In the genomic region with DNA sequence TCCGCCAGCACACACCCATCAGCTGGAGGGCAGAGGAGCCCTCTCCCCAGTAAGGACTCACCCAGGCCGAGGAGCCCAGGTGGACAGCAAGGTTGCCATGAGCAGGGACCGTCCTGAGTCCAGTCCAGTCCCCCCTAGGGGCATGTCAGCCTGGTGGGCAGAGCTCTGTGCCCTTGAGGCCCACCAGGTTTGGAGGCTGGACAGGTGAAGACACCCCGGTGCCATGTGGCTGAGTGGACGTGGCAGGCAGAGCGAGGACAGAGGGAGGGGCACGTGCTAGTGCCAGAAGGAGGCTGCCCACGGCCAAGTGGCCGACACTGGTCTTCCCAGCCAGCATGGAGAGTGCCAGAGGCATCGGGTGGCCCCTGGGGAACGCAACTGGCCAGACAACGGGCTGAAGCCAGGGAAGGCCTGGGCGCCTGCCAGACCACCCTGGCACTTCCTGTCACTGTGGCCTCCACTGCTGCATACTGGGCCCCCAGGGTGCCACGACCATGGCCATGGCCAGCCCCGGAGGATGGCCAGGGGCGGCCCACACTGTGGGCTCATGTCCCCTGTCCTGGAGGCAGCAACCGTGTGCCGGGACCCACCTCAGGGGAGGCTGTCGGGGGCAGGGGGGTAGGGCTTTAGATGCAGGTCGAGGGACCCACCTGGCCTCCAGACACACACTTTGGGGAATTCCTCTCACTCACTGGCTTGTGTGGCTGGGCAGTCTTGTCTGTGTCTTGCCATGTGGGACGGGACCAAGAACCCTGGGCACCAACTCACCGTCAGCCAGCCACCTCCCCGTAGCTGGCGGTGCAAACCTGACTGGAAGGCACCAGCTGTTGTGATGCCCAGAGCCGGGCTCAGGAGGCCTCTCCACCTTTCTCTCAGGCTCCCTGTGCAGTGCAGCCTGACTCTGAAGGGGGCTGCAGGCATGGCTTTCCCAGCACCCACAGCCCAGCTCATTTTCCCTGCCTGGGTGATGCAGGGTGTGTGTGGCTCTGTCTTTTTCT, we compare ENCODE assay signal across 3 cellular contexts.
TF ChIP-seq lines count a peak whose summit lies in the region.

No MANE protein-coding gene starts in this region.

TF ChIP-seq in A549, 52 proteins besides CTCF, POLR2A, EP300 and RAD21:
- TF ChIP-seq HOXB5 (CRISPR knock-in tag; IDR thresholded peaks at IDR 0.05), result no peak
- TF ChIP-seq NPAS2 (CRISPR knock-in tag; IDR thresholded peaks at IDR 0.05; ENCODE audit: borderline replicate concordance), result no peak
- no peak for TF ChIP-seq NR3C1 (IDR thresholded peaks at IDR 0.05)
- TF ChIP-seq TP53 (CRISPR knock-in tag; IDR thresholded peaks at IDR 0.05), result no peak
- TF ChIP-seq HOXA7 (CRISPR knock-in tag; IDR thresholded peaks at IDR 0.05), result no peak
- TF ChIP-seq RFX5 (IDR thresholded peaks at IDR 0.05), result no peak

TF ChIP-seq in IMR-90, 13 proteins besides CTCF, POLR2A, EP300 and RAD21:
- TF ChIP-seq CHD1 (IDR thresholded peaks at IDR 0.05; ENCODE audit: low read depth, low read length), result no peak
- TF ChIP-seq, protein P1, sequence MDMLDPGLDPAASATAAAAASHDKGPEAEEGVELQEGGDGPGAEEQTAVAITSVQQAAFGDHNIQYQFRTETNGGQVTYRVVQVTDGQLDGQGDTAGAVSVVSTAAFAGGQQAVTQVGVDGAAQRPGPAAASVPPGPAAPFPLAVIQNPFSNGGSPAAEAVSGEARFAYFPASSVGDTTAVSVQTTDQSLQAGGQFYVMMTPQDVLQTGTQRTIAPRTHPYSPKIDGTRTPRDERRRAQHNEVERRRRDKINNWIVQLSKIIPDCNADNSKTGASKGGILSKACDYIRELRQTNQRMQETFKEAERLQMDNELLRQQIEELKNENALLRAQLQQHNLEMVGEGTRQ (IDR thresholded peaks at IDR 0.05; ENCODE audit: low read depth, low read length), result no peak
- TF ChIP-seq RFX5 (IDR thresholded peaks at IDR 0.05; ENCODE audit: low read depth, low read length), result no peak
- TF ChIP-seq, protein P2, sequence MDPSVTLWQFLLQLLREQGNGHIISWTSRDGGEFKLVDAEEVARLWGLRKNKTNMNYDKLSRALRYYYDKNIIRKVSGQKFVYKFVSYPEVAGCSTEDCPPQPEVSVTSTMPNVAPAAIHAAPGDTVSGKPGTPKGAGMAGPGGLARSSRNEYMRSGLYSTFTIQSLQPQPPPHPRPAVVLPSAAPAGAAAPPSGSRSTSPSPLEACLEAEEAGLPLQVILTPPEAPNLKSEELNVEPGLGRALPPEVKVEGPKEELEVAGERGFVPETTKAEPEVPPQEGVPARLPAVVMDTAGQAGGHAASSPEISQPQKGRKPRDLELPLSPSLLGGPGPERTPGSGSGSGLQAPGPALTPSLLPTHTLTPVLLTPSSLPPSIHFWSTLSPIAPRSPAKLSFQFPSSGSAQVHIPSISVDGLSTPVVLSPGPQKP (IDR thresholded peaks at IDR 0.05; ENCODE audit: borderline replicate concordance, low read depth, low read length), result no peak
- TF ChIP-seq MAFK (IDR thresholded peaks at IDR 0.05; ENCODE audit: low read depth, low read length), result no peak
- no peak for TF ChIP-seq SMC3 (IDR thresholded peaks at IDR 0.05; ENCODE audit: low read depth, low read length)
- TF ChIP-seq MAZ (IDR thresholded peaks at IDR 0.05; ENCODE audit: borderline replicate concordance, low read depth, low read length), result no peak
- no peak for TF ChIP-seq BHLHE40 (IDR thresholded peaks at IDR 0.05; ENCODE audit: low read depth, low read length)
- TF ChIP-seq MXI1 (IDR thresholded peaks at IDR 0.05; ENCODE audit: borderline replicate concordance, low read depth, low read length), result no peak
- no peak for TF ChIP-seq FOS (IDR thresholded peaks at IDR 0.05; ENCODE audit: low read depth, low read length)
- no peak for TF ChIP-seq CEBPB (IDR thresholded peaks at IDR 0.05; ENCODE audit: low read depth, low read length)
- no peak for TF ChIP-seq RCOR1 (IDR thresholded peaks at IDR 0.05; ENCODE audit: insufficient replicate concordance, low read length)
- no peak for TF ChIP-seq NFE2L2 (IDR thresholded peaks at IDR 0.05; ENCODE audit: low read depth, low read length)

TF ChIP-seq in GM23338, 12 proteins besides CTCF, POLR2A, EP300 and RAD21:
- no peak for TF ChIP-seq JUNB (IDR thresholded peaks at IDR 0.05; ENCODE audit: unreplicated experiment)
- TF ChIP-seq STAT1 (IDR thresholded peaks at IDR 0.05; ENCODE audit: unreplicated experiment), result no peak
- TF ChIP-seq, protein P3, sequence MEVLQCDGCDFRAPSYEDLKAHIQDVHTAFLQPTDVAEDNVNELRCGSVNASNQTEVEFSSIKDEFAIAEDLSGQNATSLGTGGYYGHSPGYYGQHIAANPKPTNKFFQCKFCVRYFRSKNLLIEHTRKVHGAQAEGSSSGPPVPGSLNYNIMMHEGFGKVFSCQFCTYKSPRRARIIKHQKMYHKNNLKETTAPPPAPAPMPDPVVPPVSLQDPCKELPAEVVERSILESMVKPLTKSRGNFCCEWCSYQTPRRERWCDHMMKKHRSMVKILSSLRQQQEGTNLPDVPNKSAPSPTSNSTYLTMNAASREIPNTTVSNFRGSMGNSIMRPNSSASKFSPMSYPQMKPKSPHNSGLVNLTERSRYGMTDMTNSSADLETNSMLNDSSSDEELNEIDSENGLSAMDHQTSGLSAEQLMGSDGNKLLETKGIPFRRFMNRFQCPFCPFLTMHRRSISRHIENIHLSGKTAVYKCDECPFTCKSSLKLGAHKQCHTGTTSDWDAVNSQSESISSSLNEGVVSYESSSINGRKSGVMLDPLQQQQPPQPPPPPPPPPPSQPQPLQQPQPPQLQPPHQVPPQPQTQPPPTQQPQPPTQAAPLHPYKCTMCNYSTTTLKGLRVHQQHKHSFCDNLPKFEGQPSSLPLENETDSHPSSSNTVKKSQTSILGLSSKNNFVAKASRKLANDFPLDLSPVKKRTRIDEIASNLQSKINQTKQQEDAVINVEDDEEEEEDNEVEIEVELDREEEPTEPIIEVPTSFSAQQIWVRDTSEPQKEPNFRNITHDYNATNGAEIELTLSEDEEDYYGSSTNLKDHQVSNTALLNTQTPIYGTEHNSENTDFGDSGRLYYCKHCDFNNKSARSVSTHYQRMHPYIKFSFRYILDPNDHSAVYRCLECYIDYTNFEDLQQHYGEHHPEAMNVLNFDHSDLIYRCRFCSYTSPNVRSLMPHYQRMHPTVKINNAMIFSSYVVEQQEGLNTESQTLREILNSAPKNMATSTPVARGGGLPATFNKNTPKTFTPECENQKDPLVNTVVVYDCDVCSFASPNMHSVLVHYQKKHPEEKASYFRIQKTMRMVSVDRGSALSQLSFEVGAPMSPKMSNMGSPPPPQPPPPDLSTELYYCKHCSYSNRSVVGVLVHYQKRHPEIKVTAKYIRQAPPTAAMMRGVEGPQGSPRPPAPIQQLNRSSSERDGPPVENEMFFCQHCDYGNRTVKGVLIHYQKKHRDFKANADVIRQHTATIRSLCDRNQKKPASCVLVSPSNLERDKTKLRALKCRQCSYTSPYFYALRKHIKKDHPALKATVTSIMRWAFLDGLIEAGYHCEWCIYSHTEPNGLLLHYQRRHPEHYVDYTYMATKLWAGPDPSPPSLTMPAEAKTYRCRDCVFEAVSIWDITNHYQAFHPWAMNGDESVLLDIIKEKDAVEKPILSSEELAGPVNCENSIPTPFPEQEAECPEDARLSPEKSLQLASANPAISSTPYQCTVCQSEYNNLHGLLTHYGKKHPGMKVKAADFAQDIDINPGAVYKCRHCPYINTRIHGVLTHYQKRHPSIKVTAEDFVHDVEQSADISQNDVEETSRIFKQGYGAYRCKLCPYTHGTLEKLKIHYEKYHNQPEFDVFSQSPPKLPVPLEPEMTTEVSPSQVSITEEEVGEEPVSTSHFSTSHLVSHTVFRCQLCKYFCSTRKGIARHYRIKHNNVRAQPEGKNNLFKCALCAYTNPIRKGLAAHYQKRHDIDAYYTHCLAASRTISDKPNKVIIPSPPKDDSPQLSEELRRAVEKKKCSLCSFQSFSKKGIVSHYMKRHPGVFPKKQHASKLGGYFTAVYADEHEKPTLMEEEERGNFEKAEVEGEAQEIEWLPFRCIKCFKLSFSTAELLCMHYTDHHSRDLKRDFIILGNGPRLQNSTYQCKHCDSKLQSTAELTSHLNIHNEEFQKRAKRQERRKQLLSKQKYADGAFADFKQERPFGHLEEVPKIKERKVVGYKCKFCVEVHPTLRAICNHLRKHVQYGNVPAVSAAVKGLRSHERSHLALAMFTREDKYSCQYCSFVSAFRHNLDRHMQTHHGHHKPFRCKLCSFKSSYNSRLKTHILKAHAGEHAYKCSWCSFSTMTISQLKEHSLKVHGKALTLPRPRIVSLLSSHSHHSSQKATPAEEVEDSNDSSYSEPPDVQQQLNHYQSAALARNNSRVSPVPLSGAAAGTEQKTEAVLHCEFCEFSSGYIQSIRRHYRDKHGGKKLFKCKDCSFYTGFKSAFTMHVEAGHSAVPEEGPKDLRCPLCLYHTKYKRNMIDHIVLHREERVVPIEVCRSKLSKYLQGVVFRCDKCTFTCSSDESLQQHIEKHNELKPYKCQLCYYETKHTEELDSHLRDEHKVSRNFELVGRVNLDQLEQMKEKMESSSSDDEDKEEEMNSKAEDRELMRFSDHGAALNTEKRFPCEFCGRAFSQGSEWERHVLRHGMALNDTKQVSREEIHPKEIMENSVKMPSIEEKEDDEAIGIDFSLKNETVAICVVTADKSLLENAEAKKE (CRISPR knock-in tag; IDR thresholded peaks at IDR 0.05), result no peak
- TF ChIP-seq, protein P4, sequence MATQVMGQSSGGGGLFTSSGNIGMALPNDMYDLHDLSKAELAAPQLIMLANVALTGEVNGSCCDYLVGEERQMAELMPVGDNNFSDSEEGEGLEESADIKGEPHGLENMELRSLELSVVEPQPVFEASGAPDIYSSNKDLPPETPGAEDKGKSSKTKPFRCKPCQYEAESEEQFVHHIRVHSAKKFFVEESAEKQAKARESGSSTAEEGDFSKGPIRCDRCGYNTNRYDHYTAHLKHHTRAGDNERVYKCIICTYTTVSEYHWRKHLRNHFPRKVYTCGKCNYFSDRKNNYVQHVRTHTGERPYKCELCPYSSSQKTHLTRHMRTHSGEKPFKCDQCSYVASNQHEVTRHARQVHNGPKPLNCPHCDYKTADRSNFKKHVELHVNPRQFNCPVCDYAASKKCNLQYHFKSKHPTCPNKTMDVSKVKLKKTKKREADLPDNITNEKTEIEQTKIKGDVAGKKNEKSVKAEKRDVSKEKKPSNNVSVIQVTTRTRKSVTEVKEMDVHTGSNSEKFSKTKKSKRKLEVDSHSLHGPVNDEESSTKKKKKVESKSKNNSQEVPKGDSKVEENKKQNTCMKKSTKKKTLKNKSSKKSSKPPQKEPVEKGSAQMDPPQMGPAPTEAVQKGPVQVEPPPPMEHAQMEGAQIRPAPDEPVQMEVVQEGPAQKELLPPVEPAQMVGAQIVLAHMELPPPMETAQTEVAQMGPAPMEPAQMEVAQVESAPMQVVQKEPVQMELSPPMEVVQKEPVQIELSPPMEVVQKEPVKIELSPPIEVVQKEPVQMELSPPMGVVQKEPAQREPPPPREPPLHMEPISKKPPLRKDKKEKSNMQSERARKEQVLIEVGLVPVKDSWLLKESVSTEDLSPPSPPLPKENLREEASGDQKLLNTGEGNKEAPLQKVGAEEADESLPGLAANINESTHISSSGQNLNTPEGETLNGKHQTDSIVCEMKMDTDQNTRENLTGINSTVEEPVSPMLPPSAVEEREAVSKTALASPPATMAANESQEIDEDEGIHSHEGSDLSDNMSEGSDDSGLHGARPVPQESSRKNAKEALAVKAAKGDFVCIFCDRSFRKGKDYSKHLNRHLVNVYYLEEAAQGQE (IDR thresholded peaks at IDR 0.05; ENCODE audit: unreplicated experiment), result no peak
- no peak for TF ChIP-seq EZH2 (IDR thresholded peaks at IDR 0.05; ENCODE audit: low read depth, unreplicated experiment)
- no peak for TF ChIP-seq NANOG (IDR thresholded peaks at IDR 0.05; ENCODE audit: borderline replicate concordance)
